In genomic region chr14:64915025-64915424, GRCh38 we compare ENCODE assay signal across 8 cellular contexts. TPM values are rescaled to one million over a fixed set of nuclear protein-coding genes. Genes with fewer than 3 reads are reported as not detected.
DNase-seq lines count a peak whose midpoint lies in the region; ATAC-seq and TF ChIP-seq lines count a peak whose summit lies in the region.

No MANE protein-coding gene starts in this region.

- peaks cover 22% of the 10 kb centered on the region for H3K4me1 Mint-ChIP-seq in nephron progenitor cell

- peak overlapping the region; percentile 90 for H3K4me3 Mint-ChIP-seq in nephron progenitor cell

- POLR2A ChIA-PET in BJ (lab: Charles Lee) = interaction anchor here (0.6 to 0.7 kb wide), 2 partner anchors 135 to 411 kb away, joined by 7 to 8 read pairs; partner anchors contain the start of gene ZBTB1

- H3K27me3 ChIP-seq in BJ (ENCODE audit: control insufficient read depth, insufficient read depth, low read length) (peaks cover 2% of the 10 kb centered on the region; the same call in 1 of the 2 replicates), Loucy (ENCODE audit: insufficient read depth, low read length, poor library complexity, severe bottlenecking) (no peaks in the 10 kb centered on the region), duodenal mucosa (ENCODE audit: control insufficient read depth in 1 of 2, insufficient read depth in 2 of 2, low read length in 2 of 2) (no peaks in the 10 kb centered on the region)

- H4K20me1 ChIP-seq in Loucy (ENCODE audit: insufficient read depth, low read length, poor library complexity, severe bottlenecking) = peaks cover 11% of the 10 kb centered on the region

- TF ChIP-seq CTCF in BJ (IDR thresholded peaks at IDR 0.05; ENCODE audit: insufficient read depth, low read depth, low read length) (no peak), Loucy (conservative IDR thresholded peaks at IDR 0.05; ENCODE audit: low read length) (no peak), nephron progenitor cell (IDR thresholded peaks at IDR 0.05) (no peak)

- peak overlapping the region; percentile 77; the same call in 1 of the 2 replicates for H2AFZ ChIP-seq in Loucy (ENCODE audit: low read length)

- peaks cover 14% of the 10 kb centered on the region for H3K36me3 Mint-ChIP-seq in nephron progenitor cell (ENCODE audit: low read depth)

- H3K27ac Mint-ChIP-seq in nephron progenitor cell = peak overlapping the region; percentile 90

- no peaks in the 10 kb centered on the region for H3K9me3 Mint-ChIP-seq in nephron progenitor cell

- ATAC-seq in GM18861 (IDR thresholded peaks at IDR 0.05; ENCODE audit: unreplicated experiment) (no peak), GM19452 (IDR thresholded peaks at IDR 0.05; ENCODE audit: unreplicated experiment) (no peak)

- no peaks in the 10 kb centered on the region for H3K9me2 ChIP-seq in Loucy (replicated peaks; ENCODE audit: low read depth, low read length)

- H3K9ac ChIP-seq in Loucy (ENCODE audit: low read depth, low read length, poor library complexity, severe bottlenecking) (peak overlapping the region; percentile 93), duodenal mucosa (ENCODE audit: low read depth in 1 of 2, low read length in 2 of 2) (peak overlapping the region; percentile 96 to 99)

- H3K9me3 ChIP-seq in Loucy (ENCODE audit: insufficient read depth, low read depth, low read length) (no peaks in the 10 kb centered on the region), duodenal mucosa (ENCODE audit: control insufficient read depth in 1 of 2, low read length in 2 of 2) (no peaks in the 10 kb centered on the region)

- CTCF ChIA-PET in BJ (lab: Yijun Ruan, JAX) = interaction anchor here (0.6 to 1.7 kb wide), 6 partner anchors 10 to 1223 kb away, joined by 3 to 8 read pairs (median 4); no protein-coding TSS in a partner anchor

- DNase-seq in BJ (ENCODE audit: low read depth) = no peak
- DNase-seq in nephron progenitor cell = no peak
- no peak for DNase-seq in NCI-H345 treated with DMSO at 0.1 percent for 48 hours (lab: John Stamatoyannopoulos, UW; ENCODE audit: unreplicated experiment)
- no peak for DNase-seq in NCI-H187 (lab: John Stamatoyannopoulos, UW)

- peak overlapping the region; percentile 99 for H3K4me2 ChIP-seq in Loucy (ENCODE audit: low read depth, low read length, poor library complexity, severe bottlenecking)

- H3K4me3 ChIP-seq in BJ (ENCODE audit: low read depth, low read length) (peak overlapping the region; percentile 91), Loucy (ENCODE audit: low read length, poor library complexity, severe bottlenecking) (peak overlapping the region; percentile 93), duodenal mucosa (ENCODE audit: low read depth in 1 of 2, low read length in 2 of 2) (peak overlapping the region; percentile 97 to 98)

- peaks cover 24% of the 10 kb centered on the region for H3K4me1 ChIP-seq in Loucy (ENCODE audit: insufficient read depth, low read length, poor library complexity, severe bottlenecking)
- H3K4me1 ChIP-seq in duodenal mucosa (ENCODE audit: control insufficient read depth in 1 of 2, insufficient read depth in 2 of 2, low read length in 2 of 2) = peaks cover 13 to 16% of the 10 kb centered on the region in 2 donors

- H3F3A ChIP-seq in Loucy (ENCODE audit: low read depth) = peaks cover 3% of the 10 kb centered on the region; the same call in 1 of the 2 replicates

- peaks cover 7% of the 10 kb centered on the region for H3K27me3 Mint-ChIP-seq in nephron progenitor cell (ENCODE audit: low read depth, poor library complexity)

- peaks cover 41% of the 10 kb centered on the region for H3K79me2 ChIP-seq in Loucy (ENCODE audit: insufficient read depth, low read length)

- H3K27ac ChIP-seq in duodenal mucosa (ENCODE audit: low read depth, low read length) = peak overlapping the region; percentile 93

- H3K36me3 ChIP-seq in BJ (ENCODE audit: control insufficient read depth, insufficient read depth, low read length) = no peaks in the 10 kb centered on the region
- H3K36me3 ChIP-seq in Loucy (ENCODE audit: insufficient read depth, low read length) = no peaks in the 10 kb centered on the region
- H3K36me3 ChIP-seq in duodenal mucosa (ENCODE audit: control insufficient read depth in 1 of 2, insufficient read depth in 2 of 2, low read length in 2 of 2) = no peaks in the 10 kb centered on the region

RNA-seq across cellular contexts. Expression of gene CHURC1, which starts 0.8 kb away (rescaled TPM):
- 30.6 and 84.4 TPM in 2 replicates for polyA plus RNA-seq in BJ (2011; rRNA removed)
- polyA minus RNA-seq in BJ (2011; rRNA and poly(A)+ RNA removed) = 18.6 and 25.8 TPM in 2 replicates

RNA-seq across cellular contexts. Expression of gene GPX2, which starts 27.5 kb away (rescaled TPM):
- 0.15 TPM in 1 of 2 replicates, not detected in the other for polyA plus RNA-seq in BJ (2011; rRNA removed)
- polyA minus RNA-seq in BJ (2011; rRNA and poly(A)+ RNA removed) = 0.21 TPM in 1 of 2 replicates, not detected in the other

RNA-seq across cellular contexts. Expression of gene SPTB, which starts 35.3 kb away (rescaled TPM):
- polyA plus RNA-seq in BJ (2011; rRNA removed) = 0.01 and 0.02 TPM in 2 replicates
- polyA minus RNA-seq in BJ (2011; rRNA and poly(A)+ RNA removed) = 0.05 TPM in 1 of 2 replicates, not detected in the other

RNA-seq across cellular contexts. Expression of gene RAB15, which starts 57.1 kb away (rescaled TPM):
- polyA plus RNA-seq in BJ (2011; rRNA removed) = 5.9 and 7.7 TPM in 2 replicates
- polyA minus RNA-seq in BJ (2011; rRNA and poly(A)+ RNA removed) = 3.1 and 4.6 TPM in 2 replicates
